33 cellular contexts compared by ENCODE assay signal in genomic region chr7:112279042-112279441, GRCh38.
"Had no signal": no experiment of that assay in that cellular context is flagged by ENCODE, and none has a peak within 500 bp of the region (broad histone marks: within the 10 kb centered on the region; RNA-seq: fewer than 3 reads in every experiment).

No MANE protein-coding gene starts in this region.

- H3K4me3 ChIP-seq: adrenal gland, ascending aorta, body of pancreas, breast epithelium, cardiac muscle cell had no signal

- H3K36me3 ChIP-seq: adrenal gland, ascending aorta, brain microvascular endothelial cell, breast epithelium, cardiac muscle cell had no signal

- H3K9me3 ChIP-seq: adrenal gland, ascending aorta, body of pancreas, breast epithelium had no signal

- H3K27ac ChIP-seq: adrenal gland, ascending aorta, body of pancreas, brain microvascular endothelial cell, breast epithelium, cardiac muscle cell had no signal

- H3K27me3 ChIP-seq: adrenal gland, ascending aorta, body of pancreas, brain microvascular endothelial cell, breast epithelium, cardiac muscle cell had no signal

- ATAC-seq: activated naive CD4-positive, alpha-beta T cell treated with anti-CD3 and anti-CD28 coated beads, Interleukin-2, amount 50 U/mL, for 72 hours; activated naive CD8-positive, alpha-beta T cell treated with anti-CD3 and anti-CD28 coated beads, Interleukin-2, amount 50 U/mL, for 24 hours; activated T-cell treated with anti-CD3 and anti-CD28 coated beads, Interleukin-2, amount 50 U/mL, for 4 hours; activated T-cell treated with anti-CD3 and anti-CD28 coated beads, Interleukin-2, amount 50 U/mL, for 72 hours; activated T-helper 17 cell treated with anti-CD3 and anti-CD28 coated beads, Interleukin-2, amount 50 U/mL, for 72 hours; body of pancreas had no signal

- FAIRE-seq: astrocyte, bronchial epithelial cell had no signal

- H3K4me1 ChIP-seq: adrenal gland, ascending aorta, breast epithelium had no signal

- DNase-seq: activated effector memory CD4-positive, alpha-beta T cell treated with anti-CD3 and anti-CD28 coated beads, Interleukin-2, amount 50 U/mL, for 16 hours; activated effector memory CD4-positive, alpha-beta T cell treated with Interleukin-2 at 50 U/mL for 16 hours; activated gamma-delta T cell; activated gamma-delta T cell treated with Interleukin-2 at 50 U/mL for 16 hours; activated naive CD4-positive, alpha-beta T cell; activated naive CD4-positive, alpha-beta T cell treated with anti-CD3 and anti-CD28 coated beads for 36 hours; activated naive CD4-positive, alpha-beta T cell treated with anti-CD3 and anti-CD28 coated beads, Interleukin-2, amount 10 ng/mL, durations not matched to agents 7 days and 5 days; activated naive CD4-positive, alpha-beta T cell treated with anti-CD3 and anti-CD28 coated beads, Interleukin-2, amount 50 U/mL, for 16 hours; activated naive CD4-positive, alpha-beta T cell treated with Interleukin-2 at 50 U/mL for 16 hours; activated naive CD8-positive, alpha-beta T cell treated with anti-CD3 and anti-CD28 coated beads for 36 hours; activated naive CD8-positive, alpha-beta T cell treated with anti-CD3 and anti-CD28 coated beads, Interleukin-2, amount 10 ng/mL, durations not matched to agents 7 days and 5 days; activated naive CD8-positive, alpha-beta T cell treated with anti-CD3 and anti-CD28 coated beads, Interleukin-2, amount 50 U/mL, for 24 hours; activated T-cell treated with anti-CD3 and anti-CD28 coated beads, Interleukin-2, amount 50 U/mL, for 24 hours; activated T-cell treated with anti-CD3 and anti-CD28 coated beads, Interleukin-2, amount 50 U/mL, for 4 hours; activated T-cell treated with anti-CD3 and anti-CD28 coated beads, Interleukin-2, amount 50 U/mL, for 48 hours; activated T-cell treated with anti-CD3 and anti-CD28 coated beads, Interleukin-2, amount 50 U/mL, for 72 hours; adrenal gland; amniotic stem cell; amygdala; anterior cingulate cortex; aorta; body of pancreas; brain microvascular endothelial cell; caudate nucleus; central memory CD4-positive, alpha-beta T cell; cerebellar nuclear complex had no signal
